13 cellular contexts compared by ENCODE assay signal in the genomic region with DNA sequence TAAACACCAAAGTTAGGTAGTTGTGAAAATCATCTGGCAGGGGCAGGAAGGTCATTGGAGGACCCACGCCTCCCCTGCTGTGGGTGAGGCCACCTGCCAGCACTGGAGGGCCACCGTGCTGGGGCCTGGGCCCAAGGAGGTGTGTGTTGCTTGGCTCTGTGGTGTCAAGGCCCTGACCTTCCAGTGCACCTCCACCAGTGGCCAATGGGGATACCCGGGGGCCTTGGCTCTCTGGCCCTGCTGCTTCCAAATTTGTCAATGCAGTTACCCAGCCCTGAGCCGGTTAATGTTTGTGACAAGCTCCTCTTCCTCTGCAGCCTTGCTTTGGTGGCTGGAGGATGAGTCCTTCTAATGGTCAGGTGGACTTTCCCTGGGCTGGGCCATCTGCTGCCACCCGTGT.
"Had no signal": no experiment of that assay in that cellular context is flagged by ENCODE, and none has a peak within 500 bp of the region (broad histone marks: within the 10 kb centered on the region; RNA-seq: fewer than 3 reads in every experiment).

No MANE protein-coding gene starts in this region.

- H3K27me3 ChIP-seq: colonic mucosa, right atrium auricular region, SJCRH30 had no signal

- H3K27me3 Mint-ChIP-seq: activated CD4-positive, alpha-beta memory T cell treated with anti-CD3 and anti-CD28 coated beads for 36 hours had no signal

- H3K4me3 ChIP-seq: cardiac muscle cell, colonic mucosa, right atrium auricular region, SJCRH30, upper lobe of left lung had no signal

- H3K9me3 ChIP-seq: colonic mucosa, neutrophil, right atrium auricular region, SJCRH30, upper lobe of left lung had no signal

- DNase-seq: activated CD4-positive, alpha-beta memory T cell treated with anti-CD3 and anti-CD28 coated beads for 36 hours; activated T-cell treated with anti-CD3 and anti-CD28 coated beads for 4 hours; colonic mucosa; effector memory CD4-positive, alpha-beta T cell; left ventricle myocardium superior; mesendoderm; SJCRH30; stimulated activated CD4-positive, alpha-beta T cell treated with anti-CD3 and anti-CD28 coated beads, Interleukin-1b, Interleukin-23, amount 100 ng/mL, for 48 hours; stimulated activated naive CD4-positive, alpha-beta T cell had no signal

- H3K36me3 ChIP-seq: cardiac muscle cell, colonic mucosa, neutrophil, right atrium auricular region, SJCRH30, upper lobe of left lung had no signal

- H3K4me3 Mint-ChIP-seq: activated CD4-positive, alpha-beta memory T cell treated with anti-CD3 and anti-CD28 coated beads for 36 hours had no signal

- H3K27ac Mint-ChIP-seq: activated CD4-positive, alpha-beta memory T cell treated with anti-CD3 and anti-CD28 coated beads for 36 hours had no signal

- H3K27ac ChIP-seq: cardiac muscle cell, colonic mucosa, neutrophil, right atrium auricular region, SJCRH30, upper lobe of left lung had no signal

- ATAC-seq: left ventricle myocardium superior had no signal
